In the genomic region with DNA sequence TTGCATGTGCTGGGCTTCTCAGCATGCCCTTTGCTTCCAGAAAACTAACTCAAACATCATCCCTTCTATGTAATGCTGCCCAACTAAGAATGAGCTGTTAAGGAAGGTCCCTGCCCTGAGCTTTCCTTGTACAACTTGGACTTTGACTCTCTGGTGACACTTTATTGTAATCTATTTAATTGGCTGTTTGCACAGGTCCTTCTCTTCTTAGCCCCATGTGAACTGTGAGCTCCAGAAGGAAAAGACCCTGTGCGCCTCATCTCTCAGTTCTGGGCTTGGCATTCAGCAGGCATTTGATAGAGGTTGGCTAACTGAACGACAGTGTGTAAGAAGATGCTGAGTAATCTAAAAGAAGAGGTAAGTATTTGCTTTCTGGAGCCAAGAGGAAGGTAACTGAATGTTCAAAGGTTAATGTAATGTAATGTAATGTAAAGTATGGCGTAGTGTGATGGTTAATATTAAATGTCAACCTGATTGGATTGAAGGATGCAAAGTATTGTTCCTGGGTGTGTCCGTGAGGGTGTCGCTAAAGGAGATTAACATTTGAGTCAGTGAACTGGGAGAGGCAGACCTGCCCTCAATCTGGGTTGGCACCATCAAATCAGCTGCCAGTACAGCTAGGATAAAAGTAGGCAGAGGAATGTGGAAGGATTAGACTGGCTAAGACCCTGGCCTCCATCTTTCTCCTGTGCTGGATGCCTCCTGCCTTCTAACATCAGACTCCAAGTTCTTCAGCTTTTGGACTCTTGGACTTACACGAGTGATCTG, we compare ENCODE assay signal across 28 cellular contexts.
A peak's percentile ranks its signal among the peaks of the same experiment; 100 is the strongest.
DNase-seq lines count a peak whose midpoint lies in the region; ATAC-seq, FAIRE-seq and TF ChIP-seq lines count a peak whose summit lies in the region.
"Had no signal": no experiment of that assay in that cellular context is flagged by ENCODE, and none has a peak within 500 bp of the region (broad histone marks: within the 10 kb centered on the region; RNA-seq: fewer than 3 reads in every experiment).

No MANE protein-coding gene starts in this region.

- intact Hi-C loops in left ventricle myocardium inferior (cut with micrococcal nuclease) = loop anchor here (10.0 kb wide), 1 partner anchor 422 kb away; no protein-coding TSS in a partner anchor

- H3K4me3 ChIP-seq in epithelial cell of esophagus (ENCODE audit: low read length) (no peak overlapping the region), small intestine (ENCODE audit: low read depth in 1 of 2, low read length in 2 of 2) (no peak overlapping the region), left ventricle myocardium inferior (no peak overlapping the region)
- H3K4me3 ChIP-seq: BLaER1, lower lobe of right lung, skin epidermis, testis had no signal

- H3K27me3 Mint-ChIP-seq in activated T-cell treated with anti-CD3 and anti-CD28 coated beads, Interleukin-2, amount 50 U/mL, for 24 hours = no peaks in the 10 kb centered on the region
- peaks cover 3% of the 10 kb centered on the region; the same call in 1 of the 2 replicates for H3K27me3 Mint-ChIP-seq in HFFc6 (ENCODE audit: insufficient read depth)
- H3K27me3 Mint-ChIP-seq: activated CD4-positive, alpha-beta T cell treated with anti-CD3 and anti-CD28 coated beads, Interleukin-2, amount 10 ng/mL, durations not matched to agents 24 days and 14 days had no signal

- H3K4me3 Mint-ChIP-seq in activated T-cell treated with anti-CD3 and anti-CD28 coated beads, Interleukin-2, amount 50 U/mL, for 24 hours = no peak overlapping the region
- H3K4me3 Mint-ChIP-seq in HFFc6 = no peak overlapping the region
- H3K4me3 Mint-ChIP-seq: activated CD4-positive, alpha-beta T cell treated with anti-CD3 and anti-CD28 coated beads, Interleukin-2, amount 10 ng/mL, durations not matched to agents 24 days and 14 days; endodermal cell had no signal

- H3K9me3 Mint-ChIP-seq in activated T-cell treated with anti-CD3 and anti-CD28 coated beads, Interleukin-2, amount 50 U/mL, for 24 hours = no peaks in the 10 kb centered on the region
- no peaks in the 10 kb centered on the region for H3K9me3 Mint-ChIP-seq in HFFc6
- H3K9me3 Mint-ChIP-seq: activated CD4-positive, alpha-beta T cell treated with anti-CD3 and anti-CD28 coated beads, Interleukin-2, amount 10 ng/mL, durations not matched to agents 24 days and 14 days; endodermal cell had no signal

- ATAC-seq in GM18505 (IDR thresholded peaks at IDR 0.05; ENCODE audit: unreplicated experiment) (no peak), HG02623 (IDR thresholded peaks at IDR 0.05; ENCODE audit: unreplicated experiment) (no peak)
- ATAC-seq: lower lobe of right lung had no signal

- TF ChIP-seq POLR2A in GM18505 (IDR thresholded peaks at IDR 0.05; ENCODE audit: borderline replicate concordance, extremely low read depth, insufficient read depth, insufficient read length) = no peak

- H3K36me3 Mint-ChIP-seq in activated T-cell treated with anti-CD3 and anti-CD28 coated beads, Interleukin-2, amount 50 U/mL, for 24 hours (ENCODE audit: low read depth) = peaks cover 86% of the 10 kb centered on the region
- H3K36me3 Mint-ChIP-seq in HFFc6 (ENCODE audit: low read depth) = peaks cover 28% of the 10 kb centered on the region

- TF ChIP-seq CTCF in HFFc6 (IDR thresholded peaks at IDR 0.05) = no peak
- TF ChIP-seq CTCF in epithelial cell of esophagus (IDR thresholded peaks at IDR 0.05; ENCODE audit: insufficient read depth, low read depth, low read length, missing control alignments) = no peak
- TF ChIP-seq CTCF in left ventricle myocardium inferior (IDR thresholded peaks at IDR 0.05; ENCODE audit: borderline replicate concordance) = no peak

- no peak for FAIRE-seq in small intestine (lab: Jason Lieb, UNC)
- FAIRE-seq: GM12892 had no signal

- no peaks in the 10 kb centered on the region for H3K27me3 ChIP-seq in small intestine (ENCODE audit: control insufficient read depth in 2 of 2, insufficient read depth in 2 of 2, low read length in 2 of 2)
- peaks cover 18% of the 10 kb centered on the region for H3K27me3 ChIP-seq in left ventricle myocardium inferior (ENCODE audit: low read depth)
- H3K27me3 ChIP-seq: BLaER1, testis had no signal

- H3K4me1 Mint-ChIP-seq in activated T-cell treated with anti-CD3 and anti-CD28 coated beads, Interleukin-2, amount 50 U/mL, for 24 hours (ENCODE audit: low read depth) = peaks cover 9% of the 10 kb centered on the region
- H3K4me1 Mint-ChIP-seq in HFFc6 (ENCODE audit: low read depth) = peaks cover 11% of the 10 kb centered on the region
- H3K4me1 Mint-ChIP-seq: endodermal cell had no signal

- H3K27ac ChIP-seq in small intestine (ENCODE audit: low read depth in 1 of 2, low read length in 1 of 2) = peak overlapping the region; percentile 19 to 36
- no peak overlapping the region for H3K27ac ChIP-seq in left ventricle myocardium inferior (replicated peaks)
- H3K27ac ChIP-seq: BLaER1, lower lobe of right lung, skin epidermis, testis had no signal

- H3K9me3 ChIP-seq in small intestine (ENCODE audit: control insufficient read depth, low read depth) (no peaks in the 10 kb centered on the region), left ventricle myocardium inferior (replicated peaks) (no peaks in the 10 kb centered on the region)
- H3K9me3 ChIP-seq: lower lobe of right lung, testis had no signal

- WGBS in small intestine, 3 donors = 17 to 65% (median 37%) methylated on average over 6 of the region's 6 CpGs

- peaks cover 0 to 3% of the 10 kb centered on the region in 2 donors for H3K36me3 ChIP-seq in small intestine (ENCODE audit: control insufficient read depth in 2 of 2, insufficient read depth in 2 of 2, low read length in 2 of 2)
- H3K36me3 ChIP-seq in left ventricle myocardium inferior = no peaks in the 10 kb centered on the region

- DNase-seq in activated T-cell treated with anti-CD3 and anti-CD28 coated beads, Interleukin-2, amount 50 U/mL, for 24 hours = no peak
- DNase-seq in activated T-cell treated with anti-CD3 and anti-CD28 coated beads for 4 hours (no peak), HFFc6 (no peak), epithelial cell of esophagus (ENCODE audit: low read depth) (peak; percentile 4), small intestine (peak; percentile 91), left ventricle myocardium inferior (no peak)
- DNase-seq: activated CD4-positive, alpha-beta T cell treated with anti-CD3 and anti-CD28 coated beads, Interleukin-2, amount 10 ng/mL, durations not matched to agents 24 days and 14 days; activated gamma-delta T cell treated with Interleukin-2 at 50 U/mL for 16 hours; anterior cingulate cortex; endodermal cell; H7; islet precursor cell; Karpas-422; lower lobe of right lung; NCI-H1048; NCI-H187; NCI-H2171 treated with DMSO at 0.1 percent for 48 hours; NCI-H526 treated with DMSO at 0.1 percent for 48 hours; nucleus accumbens; RPMI8226; stimulated activated CD4-positive, alpha-beta T cell treated with anti-CD3 and anti-CD28 coated beads, Interleukin-1b, Interleukin-23, amount 100 ng/mL, for 48 hours; T-helper 2 cell; testis had no signal

- peak overlapping the region; percentile 10 for H3K27ac Mint-ChIP-seq in activated T-cell treated with anti-CD3 and anti-CD28 coated beads, Interleukin-2, amount 50 U/mL, for 24 hours
- peak overlapping the region; percentile 30 for H3K27ac Mint-ChIP-seq in HFFc6
- H3K27ac Mint-ChIP-seq: activated CD4-positive, alpha-beta T cell treated with anti-CD3 and anti-CD28 coated beads, Interleukin-2, amount 10 ng/mL, durations not matched to agents 24 days and 14 days; endodermal cell had no signal

- H3K4me1 ChIP-seq in small intestine (ENCODE audit: control insufficient read depth in 2 of 2, insufficient read depth in 1 of 2, low read depth in 1 of 2, low read length in 1 of 2) = no peaks in the 10 kb centered on the region
- H3K4me1 ChIP-seq in left ventricle myocardium inferior = no peaks in the 10 kb centered on the region
- H3K4me1 ChIP-seq: lower lobe of right lung, testis had no signal

Comparison
In these comparisons a context has a peak if more than half of its experiments do, and no peak if none do; other contexts are left out.
1. DNase-seq: peak in epithelial cell of esophagus (single experiment) and small intestine (single experiment); none in activated T-cell treated with anti-CD3 and anti-CD28 coated beads, Interleukin-2, amount 50 U/mL, for 24 hours (single experiment), activated T-cell treated with anti-CD3 and anti-CD28 coated beads for 4 hours (single experiment), HFFc6 (single experiment) and left ventricle myocardium inferior (single experiment).